16 cellular contexts compared by ENCODE assay signal in the genomic region with DNA sequence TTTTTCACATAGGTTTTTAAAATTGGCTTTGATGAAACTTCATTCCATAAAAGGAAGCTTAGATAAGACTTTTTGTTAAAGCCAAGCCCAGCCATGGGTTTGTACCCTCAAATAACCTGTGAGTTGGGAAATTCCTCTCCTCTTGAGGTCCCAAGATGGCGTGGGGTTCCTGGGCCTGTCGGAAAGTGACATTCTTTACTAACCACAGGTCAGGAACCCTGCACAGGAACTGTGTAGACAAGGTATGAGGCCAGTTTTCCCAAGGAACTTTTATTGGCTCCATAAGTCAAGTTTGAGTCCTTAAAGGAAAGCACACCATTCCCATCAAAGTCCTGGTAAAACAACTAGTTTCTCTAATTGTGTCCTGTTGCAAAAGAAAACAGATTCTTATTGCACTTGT.
"Had no signal": no experiment of that assay in that cellular context is flagged by ENCODE, and none has a peak within 500 bp of the region (broad histone marks: within the 10 kb centered on the region; RNA-seq: fewer than 3 reads in every experiment).

No MANE protein-coding gene starts in this region.

- H3K27me3 Mint-ChIP-seq: dendritic cell treated with granulocyte-macrophage colony-stimulating factor and Interleukin-4, amounts not matched to agents 40 ng/mL and 50 ng/mL, for 4 days; naive thymus-derived CD4-positive, alpha-beta T cell had no signal

- H3K9me3 ChIP-seq: gastrocnemius medialis, prostate gland, right lobe of liver, testis, transverse colon had no signal

- ATAC-seq: gastrocnemius medialis; naive thymus-derived CD4-positive, alpha-beta T cell; right lobe of liver; stimulated activated effector memory CD8-positive, alpha-beta T cell treated with anti-CD3 and anti-CD28 coated beads, Interleukin-12 subunit alpha, Interleukin-12 subunit beta, amount 100 ng/mL, for 72 hours; stimulated activated naive CD8-positive, alpha-beta T cell treated with anti-CD3 and anti-CD28 coated beads, Interleukin-15, Interleukin-2, amounts not matched to agents 100 U/mL and 50 U/mL, for 24 hours had no signal

- H3K36me3 ChIP-seq: gastrocnemius medialis, left ventricle myocardium inferior, lower lobe of right lung, prostate gland, right lobe of liver, transverse colon had no signal

- H3K4me3 Mint-ChIP-seq: dendritic cell treated with granulocyte-macrophage colony-stimulating factor and Interleukin-4, amounts not matched to agents 40 ng/mL and 50 ng/mL, for 4 days; naive thymus-derived CD4-positive, alpha-beta T cell; nephron progenitor cell; stimulated activated effector memory CD8-positive, alpha-beta T cell treated with anti-CD3 and anti-CD28 coated beads, Interleukin-12 subunit alpha, Interleukin-12 subunit beta, amount 100 ng/mL, for 72 hours had no signal

- H3K27ac ChIP-seq: gastrocnemius medialis, left ventricle myocardium inferior, lower lobe of right lung, parathyroid adenoma, prostate gland, right lobe of liver, testis, transverse colon had no signal

- H3K9ac ChIP-seq: parathyroid adenoma had no signal

- H3K4me3 ChIP-seq: gastrocnemius medialis, left ventricle myocardium inferior, lower lobe of right lung, prostate gland, right lobe of liver, testis, transverse colon had no signal

- H3K4me1 ChIP-seq: gastrocnemius medialis, left ventricle myocardium inferior, lower lobe of right lung, parathyroid adenoma, prostate gland, right lobe of liver, testis had no signal

- DNase-seq: gastrocnemius medialis; glutamatergic neuron; left ventricle myocardium inferior; lower lobe of right lung; naive thymus-derived CD4-positive, alpha-beta T cell; nephron progenitor cell; right lobe of liver; stimulated activated CD4-positive, alpha-beta T cell treated with anti-CD3 and anti-CD28 coated beads, Interleukin-4, amount 100 ng/mL, for 1 hour; stimulated activated CD8-positive, alpha-beta memory T cell treated with anti-CD3 and anti-CD28 coated beads, Interleukin-4, amount 100 ng/mL, for 48 hours; stimulated activated naive CD8-positive, alpha-beta T cell treated with anti-CD3 and anti-CD28 coated beads, Interleukin-15, Interleukin-2, amounts not matched to agents 100 U/mL and 50 U/mL, for 24 hours; testis; transverse colon had no signal

- H3K27me3 ChIP-seq: gastrocnemius medialis, right lobe of liver, testis, transverse colon had no signal

- H2AFZ ChIP-seq: parathyroid adenoma had no signal

- H3K27ac Mint-ChIP-seq: dendritic cell treated with granulocyte-macrophage colony-stimulating factor and Interleukin-4, amounts not matched to agents 40 ng/mL and 50 ng/mL, for 4 days; naive thymus-derived CD4-positive, alpha-beta T cell; nephron progenitor cell; stimulated activated effector memory CD8-positive, alpha-beta T cell treated with anti-CD3 and anti-CD28 coated beads, Interleukin-12 subunit alpha, Interleukin-12 subunit beta, amount 100 ng/mL, for 72 hours had no signal
